Comparison of ENCODE assay signal across 20 cellular contexts in genomic region chr12:75890141-75890540, GRCh38.
DNase-seq lines count a peak whose midpoint lies in the region; ATAC-seq and TF ChIP-seq lines count a peak whose summit lies in the region.
"Had no signal": no experiment of that assay in that cellular context is flagged by ENCODE, and none has a peak within 500 bp of the region (broad histone marks: within the 10 kb centered on the region; RNA-seq: fewer than 3 reads in every experiment).

No MANE protein-coding gene starts in this region.

- no peaks in the 10 kb centered on the region for H3K9me3 Mint-ChIP-seq in Caco-2 (ENCODE audit: unreplicated experiment)
- H3K9me3 Mint-ChIP-seq in activated T-cell treated with anti-CD3 and anti-CD28 coated beads, Interleukin-2, amount 50 U/mL, for 4 hours = no peaks in the 10 kb centered on the region
- H3K9me3 Mint-ChIP-seq: mesothelial cell of epicardium, nephron had no signal

- no peak overlapping the region for H3K23ac ChIP-seq in IMR-90 (ENCODE audit: low read depth, low read length)

- no peak overlapping the region for H3K14ac ChIP-seq in IMR-90 (replicated peaks; ENCODE audit: low read depth, low read length)

- intact Hi-C loops in Caco-2 (cut with micrococcal nuclease; ENCODE audit: unreplicated experiment) (loop anchor here (5.0 kb wide), 1 partner anchor 268 kb away; no protein-coding TSS in a partner anchor), IMR-90 (cut with micrococcal nuclease) (no loop called here)

- no peaks in the 10 kb centered on the region for H3K27me3 Mint-ChIP-seq in Caco-2 (ENCODE audit: insufficient read depth, unreplicated experiment)
- H3K27me3 Mint-ChIP-seq in activated T-cell treated with anti-CD3 and anti-CD28 coated beads, Interleukin-2, amount 50 U/mL, for 4 hours (ENCODE audit: low read depth) = peaks cover 4% of the 10 kb centered on the region

- H4K5ac ChIP-seq in IMR-90 (ENCODE audit: low read depth, low read length) = 0 out of 2 replicates have a peak overlapping the region, but pooled peaks have one; percentile 51

- H3K27ac ChIP-seq in IMR-90 (ENCODE audit: insufficient read depth, low read length) (no peak overlapping the region), epithelial cell of prostate (peak overlapping the region; percentile 29), neural cell (ENCODE audit: low read length) (peak overlapping the region; percentile 89)
- H3K27ac ChIP-seq: KMS-11, prostate gland had no signal

- TF ChIP-seq POLR2A in IMR-90 (IDR thresholded peaks at IDR 0.05; ENCODE audit: low read depth, low read length) = no peak

- H3K9me1 ChIP-seq in IMR-90 (ENCODE audit: insufficient read depth, low read length) = peaks cover 9% of the 10 kb centered on the region; the same call in 1 of the 2 replicates

- no peak overlapping the region for H2AFZ ChIP-seq in IMR-90 (replicated peaks; ENCODE audit: low read length, poor library complexity)
- H2AFZ ChIP-seq in neural cell (ENCODE audit: low read depth, low read length) = no peak overlapping the region

- CTCF ChIA-PET in Caco-2 (lab: Charles Lee) = no interaction called here
- CTCF ChIA-PET in IMR-90 (lab: Yijun Ruan, JAX) = interaction anchor here (0.8 to 1.0 kb wide), 2 partner anchors 12 to 364 kb away, joined by 3 to 4 read pairs; no protein-coding TSS in a partner anchor

- H3K36me3 Mint-ChIP-seq in Caco-2 (ENCODE audit: insufficient read depth, unreplicated experiment) = no peaks in the 10 kb centered on the region
- no peaks in the 10 kb centered on the region for H3K36me3 Mint-ChIP-seq in activated T-cell treated with anti-CD3 and anti-CD28 coated beads, Interleukin-2, amount 50 U/mL, for 4 hours (ENCODE audit: insufficient read depth)
- H3K36me3 Mint-ChIP-seq: mesothelial cell of epicardium had no signal

- no peak for DNase-seq in Caco-2
- DNase-seq in IMR-90 = peak; percentile 34
- DNase-seq in epithelial cell of prostate (ENCODE audit: low read depth, low spot score) = no peak
- no peak for DNase-seq in activated T-cell treated with anti-CD3 and anti-CD28 coated beads, Interleukin-2, amount 50 U/mL, for 4 hours
- DNase-seq in ACHN = no peak
- DNase-seq in stimulated activated CD4-positive, alpha-beta T cell treated with anti-CD3 and anti-CD28 coated beads, Interleukin-2, amount 100 ng/mL, for 24 hours = no peak
- no peak for DNase-seq in activated effector memory CD4-positive, alpha-beta T cell treated with Interleukin-2 at 50 U/mL for 16 hours
- DNase-seq: activated CD4-positive, alpha-beta T cell treated with anti-CD3 and anti-CD28 coated beads, Interleukin-2, amount 50 U/mL, for 4 hours; activated naive CD4-positive, alpha-beta T cell treated with Interleukin-2 at 50 U/mL for 16 hours; DMS79; islet precursor cell; NCI-H1105 treated with DMSO at 0.1 percent for 48 hours; NCI-H2081 treated with DMSO at 0.1 percent for 48 hours; NCI-H510A treated with DMSO at 0.1 percent for 48 hours; SHP77 treated with DMSO at 0.1 percent for 48 hours had no signal

- no peaks in the 10 kb centered on the region for H3K9me2 ChIP-seq in neural cell (ENCODE audit: insufficient read depth, low read length)

- H3K4me1 ChIP-seq in Caco-2 = peaks cover 30% of the 10 kb centered on the region
- H3K4me1 ChIP-seq in IMR-90 (ENCODE audit: control insufficient read depth, insufficient read depth, low read length) = peaks cover 5% of the 10 kb centered on the region; the same call in 1 of the 2 replicates
- H3K4me1 ChIP-seq: prostate gland had no signal

- no peaks in the 10 kb centered on the region for H4K20me1 ChIP-seq in IMR-90 (ENCODE audit: insufficient read depth, low read length)
- H4K20me1 ChIP-seq in neural cell (ENCODE audit: insufficient read depth) = no peaks in the 10 kb centered on the region

- H3K9ac ChIP-seq in IMR-90 (ENCODE audit: low read depth, low read length) (no peak overlapping the region), neural cell (ENCODE audit: low read length) (no peak overlapping the region)
- H3K9ac ChIP-seq: KMS-11 had no signal

- TF ChIP-seq RAD21 in IMR-90 (IDR thresholded peaks at IDR 0.05; ENCODE audit: low read length) (no peak), neural cell (conservative IDR thresholded peaks at IDR 0.05) (no peak)

- H4K91ac ChIP-seq in IMR-90 (ENCODE audit: insufficient read depth, low read depth, low read length) = 0 out of 2 replicates have a peak overlapping the region, but pooled peaks have one; percentile 42

- H3F3A ChIP-seq in neural cell (ENCODE audit: insufficient read depth, low read length, poor library complexity, severe bottlenecking) = no peaks in the 10 kb centered on the region

- POLR2A ChIA-PET in Caco-2 (lab: Charles Lee) (no interaction called here), IMR-90 (lab: Charles Lee; ENCODE audit: unreplicated experiment) (no interaction called here)

- peak overlapping the region; percentile 74 for H3K27ac Mint-ChIP-seq in Caco-2 (ENCODE audit: unreplicated experiment)

- no peak for ATAC-seq in IMR-90 (ENCODE audit: low read depth)
- no peak for ATAC-seq in activated T-cell treated with anti-CD3 and anti-CD28 coated beads, Interleukin-2, amount 50 U/mL, for 4 hours

- H3K79me1 ChIP-seq in IMR-90 (ENCODE audit: low read depth in 1 of 2, low read length in 2 of 2) = no peaks in the 10 kb centered on the region

- H3K4ac ChIP-seq in IMR-90 (ENCODE audit: low read depth, low read length) = no peak overlapping the region

- BruUV-seq in Caco-2 (replicated peaks; lab: Mats Ljungman, UMichigan) (no TSS peak), IMR-90 (replicated peaks; lab: Mats Ljungman, UMichigan) (no TSS peak)

- no peak overlapping the region for H3K56ac ChIP-seq in IMR-90 (ENCODE audit: extremely low read depth, insufficient read depth, low read length)

- TF ChIP-seq EP300 in neural cell (conservative IDR thresholded peaks at IDR 0.05; ENCODE audit: poor library complexity, severe bottlenecking) = no peak

- H2AK9ac ChIP-seq in IMR-90 (replicated peaks; ENCODE audit: low read depth, low read length, poor library complexity) = no peak overlapping the region

- in situ Hi-C loops in IMR-90 (cut with MboI; ENCODE audit: low sequenced_read_pairs) (no loop called here), ACHN (cut with HindIII; ENCODE audit: low pct_ligation_motif_present, low pct_unique_long_range_greater_than_20kb, low sequenced_read_pairs) (no loop called here)

- H3K9me3 ChIP-seq in Caco-2 (no peaks in the 10 kb centered on the region), IMR-90 (ENCODE audit: control insufficient read depth, insufficient read depth, low read length) (no peaks in the 10 kb centered on the region), neural cell (ENCODE audit: low read length) (no peaks in the 10 kb centered on the region)
- H3K9me3 ChIP-seq: prostate gland had no signal

- H3K4me2 ChIP-seq in IMR-90 (ENCODE audit: low read depth, low read length) = no peak overlapping the region
- H3K4me2 ChIP-seq in neural cell (ENCODE audit: low read length) = no peak overlapping the region
- H3K4me2 ChIP-seq: KMS-11 had no signal

- no peak overlapping the region for H2BK20ac ChIP-seq in IMR-90 (ENCODE audit: low read depth, low read length)

- peaks cover 33% of the 10 kb centered on the region for H3K4me1 Mint-ChIP-seq in Caco-2 (ENCODE audit: low read depth, unreplicated experiment)
- H3K4me1 Mint-ChIP-seq in activated T-cell treated with anti-CD3 and anti-CD28 coated beads, Interleukin-2, amount 50 U/mL, for 4 hours (ENCODE audit: low read depth) = no peaks in the 10 kb centered on the region

- H3K79me2 ChIP-seq in neural cell (replicated peaks; ENCODE audit: insufficient read depth, low read length) = no peaks in the 10 kb centered on the region

- no peak overlapping the region for H3K4me3 Mint-ChIP-seq in Caco-2 (ENCODE audit: unreplicated experiment)
- H3K4me3 Mint-ChIP-seq in activated T-cell treated with anti-CD3 and anti-CD28 coated beads, Interleukin-2, amount 50 U/mL, for 4 hours = no peak overlapping the region
- H3K4me3 Mint-ChIP-seq: mesothelial cell of epicardium, nephron had no signal

- H3K27me3 ChIP-seq in Caco-2 (replicated peaks; ENCODE audit: control insufficient read depth, insufficient read depth, low read length) (no peaks in the 10 kb centered on the region), IMR-90 (ENCODE audit: control insufficient read depth, insufficient read depth, low read length) (no peaks in the 10 kb centered on the region), neural cell (ENCODE audit: insufficient read depth, low read depth, low read length) (no peaks in the 10 kb centered on the region)

- peak overlapping the region; percentile 67; the same call in 1 of the 2 replicates for H3K18ac ChIP-seq in IMR-90 (ENCODE audit: low read depth, low read length)

- no peak overlapping the region for H2BK15ac ChIP-seq in IMR-90 (ENCODE audit: low read depth, low read length)

- no peaks in the 10 kb centered on the region for H3K36me3 ChIP-seq in Caco-2 (ENCODE audit: control insufficient read depth, insufficient read depth, low read length)
- H3K36me3 ChIP-seq in IMR-90 (ENCODE audit: control insufficient read depth, insufficient read depth, low read length) = no peaks in the 10 kb centered on the region
- no peaks in the 10 kb centered on the region for H3K36me3 ChIP-seq in neural cell (ENCODE audit: insufficient read depth, low read length)
- H3K36me3 ChIP-seq: prostate gland had no signal

- no peak overlapping the region for H2BK120ac ChIP-seq in IMR-90 (ENCODE audit: low read depth, low read length)

- no peak overlapping the region for H2BK5ac ChIP-seq in IMR-90 (ENCODE audit: low read depth, low read length, poor library complexity, severe bottlenecking)

- no peak overlapping the region for H4K8ac ChIP-seq in IMR-90 (ENCODE audit: low read depth in 2 of 2, low read length in 2 of 2)

- dilution Hi-C loops in IMR-90 (cut with HindIII; ENCODE audit: low sequenced_read_pairs, unreplicated experiment) = no loop called here

- TF ChIP-seq CTCF in Caco-2 (IDR thresholded peaks at IDR 0.05; ENCODE audit: insufficient read depth in 1 of 2, low read depth in 1 of 2, low read length in 1 of 2, severe bottlenecking in 1 of 2, unreplicated experiment in 1 of 2) (no peak), IMR-90 (conservative IDR thresholded peaks at IDR 0.05; ENCODE audit: low read depth, low read length) (no peak), neural cell (IDR thresholded peaks at IDR 0.05; ENCODE audit: poor library complexity, severe bottlenecking) (no peak)

- H2AK5ac ChIP-seq in IMR-90 (ENCODE audit: low read depth, low read length) = no peak overlapping the region

- H3K4me3 ChIP-seq in Caco-2 (ENCODE audit: low read depth, low read length) = no peak overlapping the region
- no peak overlapping the region for H3K4me3 ChIP-seq in IMR-90 (ENCODE audit: insufficient read depth, low read depth, low read length)
- no peak overlapping the region for H3K4me3 ChIP-seq in neural cell (ENCODE audit: low read length)
- H3K4me3 ChIP-seq: prostate gland had no signal

TF ChIP-seq in IMR-90, 13 proteins besides CTCF, POLR2A, EP300 and RAD21 (continues in another document):
- no peak for TF ChIP-seq SMC3 (IDR thresholded peaks at IDR 0.05; ENCODE audit: low read depth, low read length)

TF ChIP-seq in neural cell, 6 proteins besides CTCF, POLR2A, EP300 and RAD21:
- TF ChIP-seq TAF1 (IDR thresholded peaks at IDR 0.05; ENCODE audit: low read depth) = no peak
- TF ChIP-seq POLR2AphosphoS5 (IDR thresholded peaks at IDR 0.05) = no peak
